ENCODE assay signal across 35 cellular contexts in genomic region chr18:59579509-59579908, GRCh38.
"Had no signal": no experiment of that assay in that cellular context is flagged by ENCODE, and none has a peak within 500 bp of the region (broad histone marks: within the 10 kb centered on the region; RNA-seq: fewer than 3 reads in every experiment).

No MANE protein-coding gene starts in this region.

- H3K4me3 ChIP-seq: ascending aorta, cardiac muscle cell had no signal

- H3K9me3 Mint-ChIP-seq: activated CD4-positive, alpha-beta memory T cell treated with anti-CD3 and anti-CD28 coated beads for 36 hours; activated CD4-positive, alpha-beta T cell treated with anti-CD3 and anti-CD28 coated beads, Interleukin-2, amount 10 ng/mL, durations not matched to agents 24 days and 14 days; activated CD8-positive, alpha-beta T cell treated with anti-CD3 and anti-CD28 coated beads for 36 hours; activated naive CD8-positive, alpha-beta T cell treated with anti-CD3 and anti-CD28 coated beads, Interleukin-2, amount 10 ng/mL, durations not matched to agents 7 days and 5 days; activated T-cell treated with anti-CD3 and anti-CD28 coated beads, Interleukin-2, amount 50 U/mL, for 4 hours; activated T-cell treated with anti-CD3 and anti-CD28 coated beads, Interleukin-2, amount 50 U/mL, for 72 hours; activated T-helper 1 cell treated with anti-CD3 and anti-CD28 coated beads, Interleukin-12 subunit alpha, Interleukin-12 subunit beta, Interleukin-2, Interleukin-4 antibody, amounts not matched to agents 30 ng/mL and 10 ng/mL and 1 ng/mL, durations not matched to agents 14 hours and 24 hours and 36 hours; activated T-helper 17 cell treated with anti-CD3 and anti-CD28 coated beads, Interleukin-2, amount 50 U/mL, for 72 hours; central memory CD8-positive, alpha-beta T cell; T-helper 1 cell treated with Interleukin-12 subunit alpha and Interleukin-12 subunit beta and Interleukin-4 antibody, amounts not matched to agents 30 μg/mL and 1 μg/mL, for 36 hours; T-helper 2 cell treated with Interferon-gamma antibody and Interleukin-4, amounts not matched to agents 5 μg/mL and 100 μg/mL, for 36 hours had no signal

- H3K36me3 ChIP-seq: ascending aorta, cardiac muscle cell had no signal

- H3K4me1 ChIP-seq: ascending aorta had no signal

- H3K4me3 Mint-ChIP-seq: activated B cell treated with CpG ODN at 0.5 μM for 24 hours; activated CD4-positive, alpha-beta memory T cell treated with anti-CD3 and anti-CD28 coated beads for 36 hours; activated CD4-positive, alpha-beta T cell treated with anti-CD3 and anti-CD28 coated beads, Interleukin-2, amount 10 ng/mL, durations not matched to agents 24 days and 14 days; activated CD8-positive, alpha-beta T cell treated with anti-CD3 and anti-CD28 coated beads for 36 hours; activated naive CD4-positive, alpha-beta T cell treated with anti-CD3 and anti-CD28 coated beads, Interleukin-2, amount 10 ng/mL, durations not matched to agents 7 days and 5 days; activated naive CD4-positive, alpha-beta T cell treated with anti-CD3 and anti-CD28 coated beads, Interleukin-2, amount 50 U/mL, for 24 hours; activated naive CD8-positive, alpha-beta T cell; activated naive CD8-positive, alpha-beta T cell treated with anti-CD3 and anti-CD28 coated beads, Interleukin-2, amount 10 ng/mL, durations not matched to agents 7 days and 5 days; activated naive CD8-positive, alpha-beta T cell treated with anti-CD3 and anti-CD28 coated beads, Interleukin-2, amount 50 U/mL, for 24 hours; activated T-cell treated with anti-CD3 and anti-CD28 coated beads, Interleukin-2, amount 50 U/mL, for 4 hours; activated T-cell treated with anti-CD3 and anti-CD28 coated beads, Interleukin-2, amount 50 U/mL, for 72 hours; activated T-helper 1 cell treated with anti-CD3 and anti-CD28 coated beads, Interleukin-12 subunit alpha, Interleukin-12 subunit beta, Interleukin-2, Interleukin-4 antibody, amounts not matched to agents 30 ng/mL and 10 ng/mL and 1 ng/mL, durations not matched to agents 14 hours and 24 hours and 36 hours; activated T-helper 17 cell treated with anti-CD3 and anti-CD28 coated beads, Interleukin-2, amount 50 U/mL, for 72 hours; brain; central memory CD8-positive, alpha-beta T cell; T-helper 1 cell treated with Interleukin-12 subunit alpha and Interleukin-12 subunit beta and Interleukin-4 antibody, amounts not matched to agents 30 μg/mL and 1 μg/mL, for 36 hours; T-helper 2 cell treated with Interferon-gamma antibody and Interleukin-4, amounts not matched to agents 5 μg/mL and 100 μg/mL, for 36 hours had no signal

- H3K36me3 Mint-ChIP-seq: activated CD4-positive, alpha-beta memory T cell treated with anti-CD3 and anti-CD28 coated beads for 36 hours; activated naive CD4-positive, alpha-beta T cell treated with anti-CD3 and anti-CD28 coated beads, Interleukin-2, amount 10 ng/mL, durations not matched to agents 7 days and 5 days; activated naive CD4-positive, alpha-beta T cell treated with anti-CD3 and anti-CD28 coated beads, Interleukin-2, amount 50 U/mL, for 24 hours; activated naive CD8-positive, alpha-beta T cell; activated naive CD8-positive, alpha-beta T cell treated with anti-CD3 and anti-CD28 coated beads, Interleukin-2, amount 10 ng/mL, durations not matched to agents 7 days and 5 days; brain had no signal

- H3K27me3 Mint-ChIP-seq: activated CD4-positive, alpha-beta memory T cell treated with anti-CD3 and anti-CD28 coated beads for 36 hours; activated CD8-positive, alpha-beta T cell treated with anti-CD3 and anti-CD28 coated beads for 36 hours; activated naive CD4-positive, alpha-beta T cell treated with anti-CD3 and anti-CD28 coated beads, Interleukin-2, amount 10 ng/mL, durations not matched to agents 7 days and 5 days; activated naive CD8-positive, alpha-beta T cell; activated naive CD8-positive, alpha-beta T cell treated with anti-CD3 and anti-CD28 coated beads, Interleukin-2, amount 50 U/mL, for 24 hours; central memory CD8-positive, alpha-beta T cell had no signal

- DNase-seq: activated B cell treated with CpG ODN at 0.5 μM for 24 hours; activated CD4-positive, alpha-beta memory T cell treated with anti-CD3 and anti-CD28 coated beads for 36 hours; activated CD4-positive, alpha-beta T cell treated with anti-CD3 and anti-CD28 coated beads for 4 hours; activated CD4-positive, alpha-beta T cell treated with anti-CD3 and anti-CD28 coated beads, Interleukin-2, amount 10 ng/mL, durations not matched to agents 24 days and 14 days; activated CD4-positive, alpha-beta T cell treated with anti-CD3 and anti-CD28 coated beads, Interleukin-2, amount 50 U/mL, for 1 hour; activated CD4-positive, alpha-beta T cell treated with anti-CD3 and anti-CD28 coated beads, Interleukin-2, amount 50 U/mL, for 4 hours; activated CD4-positive, CD25-positive, alpha-beta regulatory T cell treated with anti-CD3 and anti-CD28 coated beads, Interleukin-2, amount 50 U/mL, for 72 hours; activated CD8-positive, alpha-beta memory T cell treated with anti-CD3 and anti-CD28 coated beads, Interleukin-2, amount 50 U/mL, for 4 hours; activated CD8-positive, alpha-beta T cell treated with anti-CD3 and anti-CD28 coated beads for 36 hours; activated effector memory CD4-positive, alpha-beta T cell treated with Interleukin-2 at 50 U/mL for 16 hours; activated gamma-delta T cell; activated naive CD4-positive, alpha-beta T cell treated with anti-CD3 and anti-CD28 coated beads, Interleukin-2, amount 10 ng/mL, durations not matched to agents 7 days and 5 days; activated naive CD4-positive, alpha-beta T cell treated with Interleukin-2 at 50 U/mL for 16 hours; activated naive CD8-positive, alpha-beta T cell treated with anti-CD3 and anti-CD28 coated beads, Interleukin-2, amount 10 ng/mL, durations not matched to agents 7 days and 5 days; activated naive CD8-positive, alpha-beta T cell treated with anti-CD3 and anti-CD28 coated beads, Interleukin-2, amount 50 U/mL, for 24 hours; activated T-cell treated with anti-CD3 and anti-CD28 coated beads, Interleukin-2, amount 50 U/mL, for 4 hours; activated T-cell treated with anti-CD3 and anti-CD28 coated beads, Interleukin-2, amount 50 U/mL, for 72 hours; amygdala; anterior cingulate cortex; caudate nucleus; cerebellar nuclear complex; T-helper 1 cell; T-helper 2 cell; T-helper 9 cell had no signal

- H3K27ac ChIP-seq: ascending aorta, cardiac muscle cell, VCaP had no signal

- H3K4me1 Mint-ChIP-seq: activated B cell treated with CpG ODN at 0.5 μM for 24 hours; activated CD4-positive, alpha-beta T cell treated with anti-CD3 and anti-CD28 coated beads, Interleukin-2, amount 10 ng/mL, durations not matched to agents 24 days and 14 days; activated naive CD4-positive, alpha-beta T cell treated with anti-CD3 and anti-CD28 coated beads, Interleukin-2, amount 10 ng/mL, durations not matched to agents 7 days and 5 days; activated naive CD4-positive, alpha-beta T cell treated with anti-CD3 and anti-CD28 coated beads, Interleukin-2, amount 50 U/mL, for 24 hours; activated naive CD8-positive, alpha-beta T cell treated with anti-CD3 and anti-CD28 coated beads, Interleukin-2, amount 10 ng/mL, durations not matched to agents 7 days and 5 days; activated naive CD8-positive, alpha-beta T cell treated with anti-CD3 and anti-CD28 coated beads, Interleukin-2, amount 50 U/mL, for 24 hours; activated T-helper 17 cell treated with anti-CD3 and anti-CD28 coated beads, Interleukin-2, amount 50 U/mL, for 72 hours; central memory CD8-positive, alpha-beta T cell had no signal

- ATAC-seq: activated CD8-positive, alpha-beta T cell treated with anti-CD3 and anti-CD28 coated beads for 36 hours; activated naive CD8-positive, alpha-beta T cell treated with anti-CD3 and anti-CD28 coated beads, Interleukin-2, amount 50 U/mL, for 24 hours; activated T-cell treated with anti-CD3 and anti-CD28 coated beads, Interleukin-2, amount 50 U/mL, for 4 hours; activated T-cell treated with anti-CD3 and anti-CD28 coated beads, Interleukin-2, amount 50 U/mL, for 72 hours; activated T-helper 17 cell treated with anti-CD3 and anti-CD28 coated beads, Interleukin-2, amount 50 U/mL, for 72 hours had no signal

- H3K27me3 ChIP-seq: ascending aorta had no signal

- H3K9me3 ChIP-seq: ascending aorta had no signal

- H3K27ac Mint-ChIP-seq: activated B cell treated with CpG ODN at 0.5 μM for 24 hours; activated CD4-positive, alpha-beta memory T cell treated with anti-CD3 and anti-CD28 coated beads for 36 hours; activated CD4-positive, alpha-beta T cell treated with anti-CD3 and anti-CD28 coated beads, Interleukin-2, amount 10 ng/mL, durations not matched to agents 24 days and 14 days; activated CD8-positive, alpha-beta T cell treated with anti-CD3 and anti-CD28 coated beads for 36 hours; activated naive CD4-positive, alpha-beta T cell treated with anti-CD3 and anti-CD28 coated beads, Interleukin-2, amount 10 ng/mL, durations not matched to agents 7 days and 5 days; activated naive CD4-positive, alpha-beta T cell treated with anti-CD3 and anti-CD28 coated beads, Interleukin-2, amount 50 U/mL, for 24 hours; activated naive CD8-positive, alpha-beta T cell; activated naive CD8-positive, alpha-beta T cell treated with anti-CD3 and anti-CD28 coated beads, Interleukin-2, amount 10 ng/mL, durations not matched to agents 7 days and 5 days; activated naive CD8-positive, alpha-beta T cell treated with anti-CD3 and anti-CD28 coated beads, Interleukin-2, amount 50 U/mL, for 24 hours; activated T-cell treated with anti-CD3 and anti-CD28 coated beads, Interleukin-2, amount 50 U/mL, for 72 hours; activated T-helper 1 cell treated with anti-CD3 and anti-CD28 coated beads, Interleukin-12 subunit alpha, Interleukin-12 subunit beta, Interleukin-2, Interleukin-4 antibody, amounts not matched to agents 30 ng/mL and 10 ng/mL and 1 ng/mL, durations not matched to agents 14 hours and 24 hours and 36 hours; activated T-helper 17 cell treated with anti-CD3 and anti-CD28 coated beads, Interleukin-2, amount 50 U/mL, for 72 hours; brain; T-helper 1 cell treated with Interleukin-12 subunit alpha and Interleukin-12 subunit beta and Interleukin-4 antibody, amounts not matched to agents 30 μg/mL and 1 μg/mL, for 36 hours; T-helper 2 cell treated with Interferon-gamma antibody and Interleukin-4, amounts not matched to agents 5 μg/mL and 100 μg/mL, for 36 hours had no signal
